In genomic region chr7:148286150-148286549, GRCh38 we compare ENCODE assay signal across 9 cellular contexts.
A peak's percentile ranks its signal among the peaks of the same experiment; 100 is the strongest.
DNase-seq lines count a peak whose midpoint lies in the region; ATAC-seq, FAIRE-seq and TF ChIP-seq lines count a peak whose summit lies in the region.
"Had no signal": no experiment of that assay in that cellular context is flagged by ENCODE, and none has a peak within 500 bp of the region (broad histone marks: within the 10 kb centered on the region; RNA-seq: fewer than 3 reads in every experiment).

No MANE protein-coding gene starts in this region.

- H3K4me3 ChIP-seq in GM12864 (ENCODE audit: low read depth, low read length): no peak overlapping the region
- H3K4me3 ChIP-seq in bronchial epithelial cell (ENCODE audit: low read depth, low read length): no peak overlapping the region
- H3K4me3 ChIP-seq in CD8-positive, alpha-beta memory T cell (ENCODE audit: low read length): no peak overlapping the region

- DNase-seq in GM12864 (ENCODE audit: low read depth) (no peak), NCI-H1694 (lab: John Stamatoyannopoulos, UW) (peak; percentile 46), bronchial epithelial cell (ENCODE audit: low read depth) (peak; percentile 32), neural crest cell (ENCODE audit: low read depth, low spot score) (no peak), NCI-H2107 (lab: John Stamatoyannopoulos, UW) (no peak)
- no peak for DNase-seq in CD8-positive, alpha-beta memory T cell
- DNase-seq: activated CD8-positive, alpha-beta T cell treated with anti-CD3 and anti-CD28 coated beads for 36 hours; effector memory CD4-positive, alpha-beta T cell had no signal

- POLR2A ChIA-PET in CD8-positive, alpha-beta memory T cell (lab: Charles Lee): no interaction called here

- peaks cover 3% of the 10 kb centered on the region for H3K27me3 Mint-ChIP-seq in neural crest cell (ENCODE audit: low read depth)
- peaks cover 3 to 12% of the 10 kb centered on the region in 2 donors for H3K27me3 Mint-ChIP-seq in CD8-positive, alpha-beta memory T cell

- no peaks in the 10 kb centered on the region for H3K36me3 Mint-ChIP-seq in neural crest cell (ENCODE audit: low read depth)
- no peaks in the 10 kb centered on the region for H3K36me3 Mint-ChIP-seq in CD8-positive, alpha-beta memory T cell

- H3K27ac ChIP-seq in CD8-positive, alpha-beta memory T cell (ENCODE audit: low read depth, low read length): no peak overlapping the region

- no peaks in the 10 kb centered on the region for H3K9me3 ChIP-seq in CD8-positive, alpha-beta memory T cell (ENCODE audit: low read length)

- TF ChIP-seq CTCF in GM12864 (IDR thresholded peaks at IDR 0.05; ENCODE audit: low read depth, low read length, missing control alignments) (peak; percentile 44), bronchial epithelial cell (IDR thresholded peaks at IDR 0.05; ENCODE audit: insufficient read depth, low read length, severe bottlenecking) (peak; percentile 67), neural crest cell (conservative IDR thresholded peaks at IDR 0.05) (peak; percentile 65)

- CTCF ChIA-PET in CD8-positive, alpha-beta memory T cell (lab: Charles Lee): no interaction called here

- H3K27me3 ChIP-seq in bronchial epithelial cell (ENCODE audit: control insufficient read depth, insufficient read depth, low read length): no peaks in the 10 kb centered on the region
- no peaks in the 10 kb centered on the region for H3K27me3 ChIP-seq in CD8-positive, alpha-beta memory T cell (ENCODE audit: insufficient read depth, low read length, poor library complexity, severe bottlenecking)

- H3K4me3 Mint-ChIP-seq in neural crest cell: no peak overlapping the region
- H3K4me3 Mint-ChIP-seq in CD8-positive, alpha-beta memory T cell: no peak overlapping the region
- H3K4me3 Mint-ChIP-seq: activated CD8-positive, alpha-beta T cell treated with anti-CD3 and anti-CD28 coated beads for 36 hours had no signal

- H3K4me1 ChIP-seq in CD8-positive, alpha-beta memory T cell (ENCODE audit: insufficient read depth, low read length): no peaks in the 10 kb centered on the region

- ATAC-seq in HG03159 (IDR thresholded peaks at IDR 0.05; ENCODE audit: unreplicated experiment): no peak
- ATAC-seq: activated CD8-positive, alpha-beta T cell treated with anti-CD3 and anti-CD28 coated beads for 36 hours had no signal

- no peaks in the 10 kb centered on the region for H3K9me3 Mint-ChIP-seq in neural crest cell
- H3K9me3 Mint-ChIP-seq in CD8-positive, alpha-beta memory T cell: peaks cover 0 to 4% (median 1%) of the 10 kb centered on the region in 5 donors
- H3K9me3 Mint-ChIP-seq: activated CD8-positive, alpha-beta T cell treated with anti-CD3 and anti-CD28 coated beads for 36 hours had no signal

- H3K27ac Mint-ChIP-seq in neural crest cell (ENCODE audit: unreplicated experiment): no peak overlapping the region
- H3K27ac Mint-ChIP-seq in CD8-positive, alpha-beta memory T cell: no peak overlapping the region
- H3K27ac Mint-ChIP-seq: activated CD8-positive, alpha-beta T cell treated with anti-CD3 and anti-CD28 coated beads for 36 hours had no signal

- FAIRE-seq in bronchial epithelial cell (lab: Jason Lieb, UNC): no peak

- H3K4me1 Mint-ChIP-seq in neural crest cell: no peaks in the 10 kb centered on the region
- H3K4me1 Mint-ChIP-seq in CD8-positive, alpha-beta memory T cell: no peaks in the 10 kb centered on the region

- no peaks in the 10 kb centered on the region for H3K36me3 ChIP-seq in bronchial epithelial cell (ENCODE audit: control insufficient read depth, insufficient read depth, low read length)
- H3K36me3 ChIP-seq in CD8-positive, alpha-beta memory T cell (ENCODE audit: insufficient read depth, low read length): no peaks in the 10 kb centered on the region

Comparison
In these comparisons a context has a peak if more than half of its experiments do, and no peak if none do; other contexts are left out.
1. DNase-seq: peak in NCI-H1694 (single experiment) and bronchial epithelial cell (single experiment); none in GM12864 (single experiment), neural crest cell (single experiment), CD8-positive, alpha-beta memory T cell (0 of 5) and NCI-H2107 (single experiment).
2. Peak in every context shown above with its lines, with median percentiles within 50 percentile points of each other: CTCF ChIP-seq.